Comparison of ENCODE assay signal across 13 cellular contexts in the genomic region with DNA sequence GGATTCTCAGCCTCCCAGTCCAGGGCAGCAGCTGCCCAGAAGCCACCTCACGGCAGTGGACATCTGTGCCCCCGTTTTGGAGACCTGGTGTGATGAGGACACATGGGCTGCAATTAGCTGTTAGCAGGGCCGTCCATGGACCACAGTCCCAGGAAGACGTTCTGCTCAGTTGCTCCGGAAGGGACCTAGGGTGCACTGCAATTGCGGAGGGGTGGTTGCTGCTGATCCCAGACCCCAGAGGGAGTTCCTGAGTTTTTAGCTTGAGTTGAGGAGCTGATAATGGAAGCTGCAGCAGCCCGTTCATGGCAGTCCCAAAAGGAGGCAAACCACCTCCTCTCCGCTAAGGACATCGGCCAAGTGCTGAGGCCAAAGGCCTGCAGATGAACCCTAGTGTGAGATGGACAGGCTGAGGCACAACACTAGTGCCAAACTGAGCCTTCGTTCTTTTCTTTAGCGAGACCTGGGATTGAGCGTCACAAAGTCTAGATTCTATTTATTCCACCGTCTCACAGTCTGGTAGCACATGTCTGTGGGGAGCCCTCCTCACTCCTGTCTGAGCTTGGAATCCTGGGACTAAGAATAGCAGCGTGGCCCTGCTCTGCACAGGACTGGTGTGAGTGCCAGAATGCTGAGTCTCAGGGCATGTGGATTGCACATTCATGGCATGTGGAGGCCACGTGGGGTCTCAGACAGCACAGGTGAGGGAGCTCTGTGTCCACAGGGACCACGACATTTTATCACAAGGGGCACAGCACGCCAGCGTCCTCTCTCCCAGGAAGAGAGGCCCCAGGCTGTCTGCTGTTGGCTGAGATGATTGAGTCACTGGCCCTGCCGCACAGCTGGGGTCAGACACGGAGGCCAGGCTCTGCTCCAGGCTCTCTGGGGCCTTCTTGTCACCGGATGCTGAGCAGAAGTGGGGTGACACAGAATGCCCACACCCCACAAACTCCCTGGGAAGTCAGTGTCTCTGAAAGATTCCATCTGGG.
DNase-seq lines count a peak whose midpoint lies in the region; ATAC-seq, FAIRE-seq and TF ChIP-seq lines count a peak whose summit lies in the region.
"Had no signal": no experiment of that assay in that cellular context is flagged by ENCODE, and none has a peak within 500 bp of the region (broad histone marks: within the 10 kb centered on the region; RNA-seq: fewer than 3 reads in every experiment).

No MANE protein-coding gene starts in this region.

- no peak for TF ChIP-seq CTCF in foreskin keratinocyte (conservative IDR thresholded peaks at IDR 0.05)
- no peak for TF ChIP-seq CTCF in osteoblast (IDR thresholded peaks at IDR 0.05; ENCODE audit: extremely low read depth, low read depth, low read length)

- H3K27ac ChIP-seq in foreskin keratinocyte (peak overlapping the region; percentile 74), osteoblast (ENCODE audit: low read depth, low read length) (no peak overlapping the region)
- H3K27ac ChIP-seq: left lung, parathyroid adenoma had no signal

- H3K4me2 ChIP-seq in osteoblast (ENCODE audit: insufficient read depth, low read length), result no peak overlapping the region

- H3K9me3 ChIP-seq in osteoblast (ENCODE audit: low read depth, low read length), result no peaks in the 10 kb centered on the region
- H3K9me3 ChIP-seq: left lung had no signal

- H3K79me2 ChIP-seq in osteoblast (ENCODE audit: insufficient read depth, low read length), result no peaks in the 10 kb centered on the region
- H3K79me2 ChIP-seq: parathyroid adenoma had no signal

- DNase-seq in EH (ENCODE audit: low read depth), result peak; percentile 73
- DNase-seq in NCI-H69 (lab: John Stamatoyannopoulos, UW), result peak; percentile 14
- DNase-seq in foreskin keratinocyte, result no peak
- DNase-seq in osteoblast (ENCODE audit: insufficient read length, low spot score, missing footprints), result peak; percentile 81
- no peak for DNase-seq in RCC 7860 (ENCODE audit: low spot score)
- no peak for DNase-seq in activated CD4-positive, alpha-beta T cell treated with anti-CD3 and anti-CD28 coated beads for 4 hours
- DNase-seq in SKM-1 (lab: John Stamatoyannopoulos, UW; ENCODE audit: unreplicated experiment), result no peak
- DNase-seq: NCI-H2081 treated with DMSO at 0.1 percent for 48 hours; stimulated activated naive B cell treated with anti-CD40 and anti-IgM and Interleukin-4, amounts not matched to agents 10 μg/mL and 1 μg/mL and 100 μg/mL, for 72 hours; T1000 had no signal

- H3K4me1 ChIP-seq in foreskin keratinocyte (peaks cover 8% of the 10 kb centered on the region), osteoblast (ENCODE audit: insufficient read depth, low read length) (peaks cover 13% of the 10 kb centered on the region)

- H3K4me3 ChIP-seq in osteoblast (ENCODE audit: insufficient read depth, low read length), result no peak overlapping the region
- H3K4me3 ChIP-seq: left lung had no signal

- ATAC-seq in foreskin keratinocyte (no peak), HG03159 (IDR thresholded peaks at IDR 0.05; ENCODE audit: unreplicated experiment) (no peak)
- ATAC-seq: left lung; stimulated activated naive B cell treated with anti-CD40 and anti-IgM and Interleukin-4, amounts not matched to agents 10 μg/mL and 1 μg/mL and 100 μg/mL, for 72 hours had no signal

- no peaks in the 10 kb centered on the region for H3K36me3 ChIP-seq in osteoblast (ENCODE audit: insufficient read depth, low read length)
- H3K36me3 ChIP-seq: left lung had no signal

- H3K27me3 ChIP-seq in foreskin keratinocyte (no peaks in the 10 kb centered on the region), osteoblast (ENCODE audit: insufficient read depth, low read length) (no peaks in the 10 kb centered on the region)

- H2AFZ ChIP-seq in osteoblast (ENCODE audit: low read length), result no peak overlapping the region
- H2AFZ ChIP-seq: parathyroid adenoma had no signal

- H4K20me1 ChIP-seq in osteoblast (ENCODE audit: insufficient read depth, low read length), result no peaks in the 10 kb centered on the region

- FAIRE-seq in RCC 7860 (lab: Jason Lieb, UNC), result no peak

Comparison
In these comparisons a context has a peak if more than half of its experiments do, and no peak if none do; other contexts are left out.
1. DNase-seq: peak in EH (single experiment), NCI-H69 (single experiment) and osteoblast (single experiment); none in foreskin keratinocyte (0 of 2), RCC 7860 (single experiment), activated CD4-positive, alpha-beta T cell treated with anti-CD3 and anti-CD28 coated beads for 4 hours (0 of 2) and SKM-1 (single experiment).